In genomic region chr17:44053130-44053872, GRCh38 we compare ENCODE assay signal across 1 cellular context.
TF ChIP-seq lines count a peak whose summit lies in the region.

No MANE protein-coding gene starts in this region.

TF ChIP-seq in K562, 482 proteins besides CTCF, POLR2A, EP300 and RAD21:
- TF ChIP-seq ELF4 (CRISPR knock-in tag; IDR thresholded peaks at IDR 0.05): no peak
- no peak for TF ChIP-seq ZNF282 (CRISPR knock-in tag; IDR thresholded peaks at IDR 0.05)
- TF ChIP-seq MYBL2 (IDR thresholded peaks at IDR 0.05; ENCODE audit: low read depth): no peak
- no peak for TF ChIP-seq MYBL2 (CRISPR knock-in tag; IDR thresholded peaks at IDR 0.05; ENCODE audit: borderline replicate concordance)
- no peak for TF ChIP-seq ZNF431 (CRISPR knock-in tag; IDR thresholded peaks at IDR 0.05)
- no peak for TF ChIP-seq MED1 (CRISPR knock-in tag; IDR thresholded peaks at IDR 0.05; ENCODE audit: borderline replicate concordance)
- TF ChIP-seq SRSF1 (IDR thresholded peaks at IDR 0.05; ENCODE audit: low read depth, low read length): no peak
- TF ChIP-seq PML (IDR thresholded peaks at IDR 0.05; ENCODE audit: low read length): no peak
- TF ChIP-seq BRD9 (IDR thresholded peaks at IDR 0.05; ENCODE audit: low read depth, partially characterized antibody): no peak
- TF ChIP-seq HDAC3 (IDR thresholded peaks at IDR 0.05; ENCODE audit: borderline replicate concordance, partially characterized antibody): no peak
- no peak for TF ChIP-seq ZNF764 (CRISPR knock-in tag; IDR thresholded peaks at IDR 0.05; ENCODE audit: low read depth)
- no peak for TF ChIP-seq MLX (CRISPR knock-in tag; conservative IDR thresholded peaks at IDR 0.05)
- TF ChIP-seq ZNF263 (CRISPR knock-in tag; IDR thresholded peaks at IDR 0.05; ENCODE audit: borderline replicate concordance): no peak
- TF ChIP-seq ZNF239 (CRISPR knock-in tag; IDR thresholded peaks at IDR 0.05): no peak
- TF ChIP-seq TCF3 (CRISPR knock-in tag; IDR thresholded peaks at IDR 0.05): no peak
- no peak for TF ChIP-seq BCLAF1 (IDR thresholded peaks at IDR 0.05; ENCODE audit: borderline replicate concordance in 1 of 2, control insufficient read depth in 1 of 2, low read depth in 2 of 2, low read length in 1 of 2)
- no peak for TF ChIP-seq HOMEZ (CRISPR knock-in tag; IDR thresholded peaks at IDR 0.05)
- TF ChIP-seq FOXA3 (CRISPR knock-in tag; conservative IDR thresholded peaks at IDR 0.05 in 1 of 2, IDR thresholded peaks at IDR 0.05 in 1 of 2): no peak
- TF ChIP-seq MLLT1 (IDR thresholded peaks at IDR 0.05): no peak
